1 cellular context compared by ENCODE assay signal in the genomic region with DNA sequence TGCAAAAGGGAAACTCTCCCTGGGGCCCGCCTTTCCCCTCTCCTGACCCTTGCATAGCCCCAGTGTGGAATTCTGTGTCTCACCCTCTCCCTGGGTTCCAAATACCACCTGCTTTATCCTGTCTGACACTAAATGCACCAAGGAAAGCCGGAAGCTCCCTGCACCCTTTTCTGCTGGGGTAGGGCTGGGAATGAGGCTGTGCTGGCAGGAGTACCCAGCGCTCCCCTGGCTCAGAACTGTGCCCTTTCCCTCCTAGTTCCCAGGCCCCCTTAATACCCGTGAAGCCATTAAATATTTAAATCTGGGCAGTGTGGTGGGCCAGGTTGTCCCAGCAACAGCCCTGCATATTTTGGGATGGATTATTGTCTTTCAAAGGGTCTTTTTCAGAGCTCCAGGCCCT.
TF ChIP-seq lines count a peak whose summit lies in the region.

No MANE protein-coding gene starts in this region.

TF ChIP-seq in GM23338, 12 proteins besides CTCF, POLR2A, EP300 and RAD21 (continued from another document):
- TF ChIP-seq, protein P1, sequence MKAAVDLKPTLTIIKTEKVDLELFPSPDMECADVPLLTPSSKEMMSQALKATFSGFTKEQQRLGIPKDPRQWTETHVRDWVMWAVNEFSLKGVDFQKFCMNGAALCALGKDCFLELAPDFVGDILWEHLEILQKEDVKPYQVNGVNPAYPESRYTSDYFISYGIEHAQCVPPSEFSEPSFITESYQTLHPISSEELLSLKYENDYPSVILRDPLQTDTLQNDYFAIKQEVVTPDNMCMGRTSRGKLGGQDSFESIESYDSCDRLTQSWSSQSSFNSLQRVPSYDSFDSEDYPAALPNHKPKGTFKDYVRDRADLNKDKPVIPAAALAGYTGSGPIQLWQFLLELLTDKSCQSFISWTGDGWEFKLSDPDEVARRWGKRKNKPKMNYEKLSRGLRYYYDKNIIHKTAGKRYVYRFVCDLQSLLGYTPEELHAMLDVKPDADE (IDR thresholded peaks at IDR 0.05): no peak
- no peak for TF ChIP-seq EZH2phosphoT487 (IDR thresholded peaks at IDR 0.05; ENCODE audit: unreplicated experiment)
- TF ChIP-seq JUNB (IDR thresholded peaks at IDR 0.05; ENCODE audit: unreplicated experiment): no peak
- TF ChIP-seq, protein P2, sequence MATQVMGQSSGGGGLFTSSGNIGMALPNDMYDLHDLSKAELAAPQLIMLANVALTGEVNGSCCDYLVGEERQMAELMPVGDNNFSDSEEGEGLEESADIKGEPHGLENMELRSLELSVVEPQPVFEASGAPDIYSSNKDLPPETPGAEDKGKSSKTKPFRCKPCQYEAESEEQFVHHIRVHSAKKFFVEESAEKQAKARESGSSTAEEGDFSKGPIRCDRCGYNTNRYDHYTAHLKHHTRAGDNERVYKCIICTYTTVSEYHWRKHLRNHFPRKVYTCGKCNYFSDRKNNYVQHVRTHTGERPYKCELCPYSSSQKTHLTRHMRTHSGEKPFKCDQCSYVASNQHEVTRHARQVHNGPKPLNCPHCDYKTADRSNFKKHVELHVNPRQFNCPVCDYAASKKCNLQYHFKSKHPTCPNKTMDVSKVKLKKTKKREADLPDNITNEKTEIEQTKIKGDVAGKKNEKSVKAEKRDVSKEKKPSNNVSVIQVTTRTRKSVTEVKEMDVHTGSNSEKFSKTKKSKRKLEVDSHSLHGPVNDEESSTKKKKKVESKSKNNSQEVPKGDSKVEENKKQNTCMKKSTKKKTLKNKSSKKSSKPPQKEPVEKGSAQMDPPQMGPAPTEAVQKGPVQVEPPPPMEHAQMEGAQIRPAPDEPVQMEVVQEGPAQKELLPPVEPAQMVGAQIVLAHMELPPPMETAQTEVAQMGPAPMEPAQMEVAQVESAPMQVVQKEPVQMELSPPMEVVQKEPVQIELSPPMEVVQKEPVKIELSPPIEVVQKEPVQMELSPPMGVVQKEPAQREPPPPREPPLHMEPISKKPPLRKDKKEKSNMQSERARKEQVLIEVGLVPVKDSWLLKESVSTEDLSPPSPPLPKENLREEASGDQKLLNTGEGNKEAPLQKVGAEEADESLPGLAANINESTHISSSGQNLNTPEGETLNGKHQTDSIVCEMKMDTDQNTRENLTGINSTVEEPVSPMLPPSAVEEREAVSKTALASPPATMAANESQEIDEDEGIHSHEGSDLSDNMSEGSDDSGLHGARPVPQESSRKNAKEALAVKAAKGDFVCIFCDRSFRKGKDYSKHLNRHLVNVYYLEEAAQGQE (IDR thresholded peaks at IDR 0.05; ENCODE audit: unreplicated experiment): no peak
- TF ChIP-seq POLR2AphosphoS5 (IDR thresholded peaks at IDR 0.05; ENCODE audit: low read depth): no peak
- no peak for TF ChIP-seq ZNF331 (CRISPR knock-in tag; IDR thresholded peaks at IDR 0.05; ENCODE audit: low read depth)
- no peak for TF ChIP-seq EZH2 (IDR thresholded peaks at IDR 0.05; ENCODE audit: low read depth, unreplicated experiment)
- TF ChIP-seq STAT1 (IDR thresholded peaks at IDR 0.05; ENCODE audit: unreplicated experiment): no peak
- TF ChIP-seq CREB1 (CRISPR knock-in tag; IDR thresholded peaks at IDR 0.05; ENCODE audit: low read depth): no peak
- no peak for TF ChIP-seq NANOG (IDR thresholded peaks at IDR 0.05; ENCODE audit: borderline replicate concordance)
